21 cellular contexts compared by ENCODE assay signal in the genomic region with DNA sequence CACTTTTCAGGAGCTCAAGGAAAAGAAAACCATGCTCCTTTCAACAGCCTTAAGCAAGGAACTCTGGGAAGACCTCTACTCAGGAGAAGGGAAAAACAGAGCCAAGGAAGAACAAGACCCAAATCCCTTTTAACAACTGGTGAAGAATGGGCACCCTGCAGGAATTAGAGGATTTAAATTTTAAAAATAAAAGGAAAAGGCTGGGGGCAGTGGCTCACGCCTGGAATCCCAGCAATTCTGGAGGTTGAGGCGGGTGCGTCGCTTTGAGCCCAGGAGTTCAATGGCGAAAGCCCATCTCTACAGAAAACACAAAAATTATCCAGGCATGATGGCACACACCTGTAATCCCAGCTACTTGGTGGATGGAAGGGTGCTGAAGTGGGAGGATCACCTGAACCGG.
"Had no signal": no experiment of that assay in that cellular context is flagged by ENCODE, and none has a peak within 500 bp of the region (broad histone marks: within the 10 kb centered on the region; RNA-seq: fewer than 3 reads in every experiment).

No MANE protein-coding gene starts in this region.

- H3K9me2 ChIP-seq: SK-N-SH had no signal

- H3K4me2 ChIP-seq: SK-N-SH had no signal

- H3K9me3 ChIP-seq: SK-N-SH had no signal

- H3K27ac ChIP-seq: HL-60, RWPE1 had no signal

- DNase-seq: KBM-7, MV-4-11, NCI-H1048, NCI-H1105, NCI-H1417, NCI-H1436 treated with DMSO at 0.1 percent for 48 hours, NCI-H1694, NCI-H187 treated with DMSO at 0.1 percent for 48 hours, NCI-H2081, NCI-H2107, NCI-H2227 treated with DMSO at 0.1 percent for 48 hours, NCI-H524, NCI-H69, NCI-H774, PC-3, SHP77, SK-N-SH, SW 1271 had no signal

- ATAC-seq: Panc1, PC-3 had no signal

- H3K9ac ChIP-seq: SK-N-SH had no signal
